In genomic region chr21:45407629-45408247, GRCh38 we compare ENCODE assay signal across 12 cellular contexts. TPM values are rescaled to one million over a fixed set of nuclear protein-coding genes. Genes with fewer than 3 reads are reported as not detected.
DNase-seq lines count a peak whose midpoint lies in the region; ATAC-seq and TF ChIP-seq lines count a peak whose summit lies in the region.
"Had no signal": no experiment of that assay in that cellular context is flagged by ENCODE, and none has a peak within 500 bp of the region (broad histone marks: within the 10 kb centered on the region; RNA-seq: fewer than 3 reads in every experiment).

No MANE protein-coding gene starts in this region.

- H3K9me3 Mint-ChIP-seq in endodermal cell = no peaks in the 10 kb centered on the region

- H3K36me3 Mint-ChIP-seq in endodermal cell (ENCODE audit: low read depth) = peaks cover 24% of the 10 kb centered on the region
- H3K36me3 Mint-ChIP-seq: IgD-negative memory B cell had no signal

- TF ChIP-seq CTCF in AG04450 (IDR thresholded peaks at IDR 0.05; ENCODE audit: low read depth, low read length) (peak; percentile 21), LNCaP clone FGC (IDR thresholded peaks at IDR 0.05; ENCODE audit: control insufficient read depth, extremely low read depth, insufficient read depth) (no peak), endodermal cell (conservative IDR thresholded peaks at IDR 0.05) (peak; percentile 61), omental fat pad (IDR thresholded peaks at IDR 0.05) (no peak)

- peaks cover 55% of the 10 kb centered on the region for H3K4me1 Mint-ChIP-seq in endodermal cell

- H3K36me3 ChIP-seq in endodermal cell (ENCODE audit: control insufficient read depth, insufficient read depth, low read length) (peaks cover 37% of the 10 kb centered on the region), mesendoderm (ENCODE audit: control insufficient read depth, insufficient read depth, low read length) (peaks cover 2% of the 10 kb centered on the region)

- H2AK5ac ChIP-seq in mesendoderm (ENCODE audit: low read length) = peak overlapping the region; percentile 70

- peak overlapping the region; percentile 82 for H3K56ac ChIP-seq in mesendoderm (ENCODE audit: low read length)

- CTCF ChIA-PET in AG04450 (lab: Charles Lee) = no interaction called here

- H3K4ac ChIP-seq in mesendoderm (ENCODE audit: low read depth, low read length) = no peak overlapping the region

- H3K9ac ChIP-seq in endodermal cell (ENCODE audit: extremely low read depth, low read length, poor library complexity, severe bottlenecking) = peak overlapping the region; percentile 92
- peak overlapping the region; percentile 52 for H3K9ac ChIP-seq in mesendoderm (ENCODE audit: low read length)

- peaks cover 14% of the 10 kb centered on the region for H3K79me1 ChIP-seq in mesendoderm (ENCODE audit: low read length)

- H3K9me3 ChIP-seq in AG04450 (ENCODE audit: control insufficient read depth, insufficient read depth, low read length) (peaks cover under 1% of the 10 kb centered on the region; the same call in 1 of the 2 replicates), endodermal cell (ENCODE audit: control insufficient read depth, low read length) (no peaks in the 10 kb centered on the region)

- POLR2A ChIA-PET in AG04450 (lab: Yijun Ruan, JAX) = no interaction called here

- H3K4me3 Mint-ChIP-seq in endodermal cell = peak overlapping the region; percentile 72

- H3K27ac Mint-ChIP-seq in endodermal cell = peak overlapping the region; percentile 94
- H3K27ac Mint-ChIP-seq: IgD-negative memory B cell had no signal

- H2BK5ac ChIP-seq in mesendoderm (ENCODE audit: low read length) = peak overlapping the region; percentile 77

- H3K4me3 ChIP-seq in AG04450 (ENCODE audit: low read depth, low read length) (no peak overlapping the region), LNCaP clone FGC (ENCODE audit: low read depth, low read length) (peak overlapping the region; percentile 20), endodermal cell (ENCODE audit: low read length) (peak overlapping the region; percentile 95), mesendoderm (ENCODE audit: low read length) (no peak overlapping the region)

- H3K4me1 ChIP-seq in endodermal cell (ENCODE audit: control insufficient read depth, insufficient read depth, low read length) (peaks cover 12% of the 10 kb centered on the region), mesendoderm (ENCODE audit: control insufficient read depth, low read depth, low read length) (peaks cover 15% of the 10 kb centered on the region)

- ATAC-seq in HG03280 (IDR thresholded peaks at IDR 0.05; ENCODE audit: unreplicated experiment) = no peak
- no peak for ATAC-seq in omental fat pad (ENCODE audit: low FRiP score)

- no peak overlapping the region for H4K5ac ChIP-seq in mesendoderm (ENCODE audit: low read length)

- H2BK15ac ChIP-seq in mesendoderm (replicated peaks; ENCODE audit: low read depth) = no peak overlapping the region

- H3K27me3 Mint-ChIP-seq in endodermal cell (ENCODE audit: insufficient read depth) = peaks cover 12% of the 10 kb centered on the region

- peaks cover 60% of the 10 kb centered on the region for H3K79me2 ChIP-seq in mesendoderm (ENCODE audit: control insufficient read depth, insufficient read depth, low read length)

- no peak overlapping the region for H4K8ac ChIP-seq in mesendoderm (ENCODE audit: low read depth, low read length)

- H3K18ac ChIP-seq in mesendoderm (ENCODE audit: low read length) = no peak overlapping the region

- H2BK120ac ChIP-seq in mesendoderm (ENCODE audit: low read depth, low read length) = no peak overlapping the region

- DNase-seq in AG04450 (ENCODE audit: low read depth, low spot score) (no peak), LNCaP clone FGC (ENCODE audit: low read depth) (peak; percentile 42), endodermal cell (peak; percentile 73), mesendoderm (no peak), COLO668 (lab: John Stamatoyannopoulos, UW; ENCODE audit: unreplicated experiment) (no peak), omental fat pad (ENCODE audit: low spot score) (no peak), globus pallidus (ENCODE audit: low spot score) (no peak)
- DNase-seq: activated effector memory CD4-positive, alpha-beta T cell treated with Interleukin-2 at 50 U/mL for 16 hours; DND-41; NCI-H187 had no signal

- H3K27me3 ChIP-seq in AG04450 (ENCODE audit: control insufficient read depth, insufficient read depth, low read length) (no peaks in the 10 kb centered on the region), endodermal cell (ENCODE audit: control insufficient read depth, insufficient read depth, low read length, poor library complexity, severe bottlenecking) (peaks cover 3% of the 10 kb centered on the region), mesendoderm (ENCODE audit: insufficient read depth, low read length, poor library complexity) (no peaks in the 10 kb centered on the region)

- H3K27ac ChIP-seq in AG04450 (ENCODE audit: low read depth, low read length) = no peak overlapping the region
- H3K27ac ChIP-seq in endodermal cell (ENCODE audit: low read depth, low read length) = no peak overlapping the region
- H3K27ac ChIP-seq in mesendoderm (ENCODE audit: low read depth, low read length) = no peak overlapping the region

- peak overlapping the region; percentile 1 for H3K4me2 ChIP-seq in mesendoderm (ENCODE audit: low read length)

- 86 to 89% methylated on average over 9 to 10 of the region's 10 CpGs for WGBS in endodermal cell (ENCODE audit: insufficient coverage in 1 of 2, insufficient read length in 1 of 2), 2 experiments
- no CpG with 5 or more reads among the region's 10 CpGs for WGBS in mesendoderm (ENCODE audit: extremely low coverage, insufficient coverage, low lambda C conversion rate)

- peak overlapping the region; percentile 95 for H3K23ac ChIP-seq in mesendoderm (ENCODE audit: low read length)

RNA-seq across cellular contexts. Expression of gene COL18A1, which starts 2.8 kb away (rescaled TPM):
- polyA plus RNA-seq in AG04450 (2011; rRNA removed) = 25.3 and 37.0 TPM in 2 replicates
- 7.7 and 9.1 TPM in 2 replicates for polyA minus RNA-seq in AG04450 (2011; rRNA and poly(A)+ RNA removed)
- total RNA-seq in endodermal cell (100 to 1,000 TPM; 332 to 398 TPM), omental fat pad (100 to 1,000 TPM in 2 of 4 donors, 10 to 100 TPM in 2; 64.7 to 110 (median 98.9) TPM)
- polyA plus RNA-seq in endodermal cell (2013, experiment 1 of 2) = 216 TPM
- 213 TPM for polyA plus RNA-seq in endodermal cell (2013, experiment 2 of 2)
- polyA plus RNA-seq in mesendoderm (2013, experiment 1 of 2) = 84.0 TPM
- 85.5 TPM for polyA plus RNA-seq in mesendoderm (2013, experiment 2 of 2)

Comparison
In these comparisons a context has a peak if more than half of its experiments do, and no peak if none do; other contexts are left out.
1. DNase-seq: peak in LNCaP clone FGC (single experiment) and endodermal cell (single experiment); none in AG04450 (single experiment), mesendoderm (single experiment), COLO668 (single experiment), omental fat pad (single experiment) and globus pallidus (single experiment).
2. H3K4me3 ChIP-seq: peak in LNCaP clone FGC (single experiment) and endodermal cell (single experiment); none in AG04450 (single experiment) and mesendoderm (single experiment).
3. CTCF ChIP-seq: peak in AG04450 (single experiment) and endodermal cell (single experiment); none in LNCaP clone FGC (single experiment) and omental fat pad (0 of 3).